3 cellular contexts compared by ENCODE assay signal in genomic region chr2:238291550-238292281, GRCh38.
TF ChIP-seq lines count a peak whose summit lies in the region.

No MANE protein-coding gene starts in this region.

TF ChIP-seq in IMR-90, 13 proteins besides CTCF, POLR2A, EP300 and RAD21:
- TF ChIP-seq CEBPB (IDR thresholded peaks at IDR 0.05; ENCODE audit: low read depth, low read length) (0 out of 2 replicates have a peak, but pooled peaks have one; percentile 8), MXI1 (IDR thresholded peaks at IDR 0.05; ENCODE audit: borderline replicate concordance, low read depth, low read length) (no peak)
TF ChIP-seq in IMR-90: peak in this region for 1.

TF ChIP-seq in H1, 55 proteins besides CTCF, POLR2A, EP300 and RAD21:
- no peak for TF ChIP-seq EZH2 (IDR thresholded peaks at IDR 0.05; ENCODE audit: low read depth, low read length, severe bottlenecking)
- no peak for TF ChIP-seq PHF8 (conservative IDR thresholded peaks at IDR 0.05; ENCODE audit: low read depth, low read length)
- no peak for TF ChIP-seq SUZ12 (IDR thresholded peaks at IDR 0.05; ENCODE audit: low read length)
- TF ChIP-seq HDAC6 (IDR thresholded peaks at IDR 0.05; ENCODE audit: low read depth, low read length) = no peak
- TF ChIP-seq CBX5 (IDR thresholded peaks at IDR 0.05; ENCODE audit: low read depth, low read length) = no peak
- TF ChIP-seq RXRA (IDR thresholded peaks at IDR 0.05; ENCODE audit: insufficient read depth, low read depth, low read length) = no peak
- TF ChIP-seq CTBP2 (IDR thresholded peaks at IDR 0.05; ENCODE audit: borderline replicate concordance, insufficient read depth, insufficient read length, low read length) = no peak
- TF ChIP-seq TEAD4 (IDR thresholded peaks at IDR 0.05; ENCODE audit: low read depth, low read length) = no peak
- TF ChIP-seq ZNF274 (IDR thresholded peaks at IDR 0.05; ENCODE audit: borderline replicate concordance, extremely low read depth, low read length) = no peak
- no peak for TF ChIP-seq JUND (IDR thresholded peaks at IDR 0.05; ENCODE audit: low read length)
- TF ChIP-seq BRCA1 (IDR thresholded peaks at IDR 0.05; ENCODE audit: low read depth, low read length) = no peak
- TF ChIP-seq YY1 (IDR thresholded peaks at IDR 0.05; ENCODE audit: low read depth, low read length) = no peak
- no peak for TF ChIP-seq ATF2 (IDR thresholded peaks at IDR 0.05; ENCODE audit: low read length)
- no peak for TF ChIP-seq TAF7 (optimal IDR thresholded peaks at IDR 0.05; ENCODE audit: borderline replicate concordance, low read depth, low read length)
- TF ChIP-seq TBP (IDR thresholded peaks at IDR 0.05; ENCODE audit: low read depth, low read length) = no peak
- TF ChIP-seq SP4 (IDR thresholded peaks at IDR 0.05; ENCODE audit: low read length) = no peak
- TF ChIP-seq CBX8 (IDR thresholded peaks at IDR 0.05; ENCODE audit: borderline replicate concordance, low read depth, low read length) = no peak
TF ChIP-seq in H1: peak in this region for 0.

TF ChIP-seq in HepG2, 621 proteins besides CTCF, POLR2A, EP300 and RAD21:
- TF ChIP-seq ZNF770 (CRISPR knock-in tag; IDR thresholded peaks at IDR 0.05) = peak; percentile 60; the same call in 1 of the 2 replicates
- no peak for TF ChIP-seq SAP130 (CRISPR knock-in tag; IDR thresholded peaks at IDR 0.05; ENCODE audit: low read depth)
- peak; percentile 56 for TF ChIP-seq CEBPB (IDR thresholded peaks at IDR 0.05; ENCODE audit: borderline replicate concordance, low read depth, low read length)
- no peak for TF ChIP-seq HDAC1 (CRISPR knock-in tag; IDR thresholded peaks at IDR 0.05)
- peak; percentile 26; the same call in 1 of the 2 replicates for TF ChIP-seq ZMYM3 (CRISPR knock-in tag; IDR thresholded peaks at IDR 0.05)
- TF ChIP-seq MATR3 (CRISPR knock-in tag; IDR thresholded peaks at IDR 0.05) = no peak
- TF ChIP-seq CHCHD3 (CRISPR knock-in tag; IDR thresholded peaks at IDR 0.05) = 0 out of 2 replicates have a peak, but pooled peaks have one; percentile 62
